In genomic region chr2:210454336-210454735, GRCh38 we compare ENCODE assay signal across 18 cellular contexts. TPM values are rescaled to one million over a fixed set of nuclear protein-coding genes. Genes with fewer than 3 reads are reported as not detected.
DNase-seq lines count a peak whose midpoint lies in the region; TF ChIP-seq lines count a peak whose summit lies in the region.
"Had no signal": no experiment of that assay in that cellular context is flagged by ENCODE, and none has a peak within 500 bp of the region (broad histone marks: within the 10 kb centered on the region; RNA-seq: fewer than 3 reads in every experiment).

No MANE protein-coding gene starts in this region.

- H3K9me3 ChIP-seq in neural progenitor cell (ENCODE audit: low read depth) (no peaks in the 10 kb centered on the region), adrenal gland (replicated peaks in 1 of 3) (no peaks in the 10 kb centered on the region), BE2C (no peaks in the 10 kb centered on the region; the same call in 1 of the 2 replicates)
- H3K9me3 ChIP-seq: A549, HAP-1 had no signal

- H2AFZ ChIP-seq in neural progenitor cell (replicated peaks), result no peak overlapping the region

- peaks cover 45% of the 10 kb centered on the region for H3K36me3 Mint-ChIP-seq in neural progenitor cell

- no peak overlapping the region for H3K4me3 Mint-ChIP-seq in neural progenitor cell
- H3K4me3 Mint-ChIP-seq: CD4-positive, alpha-beta memory T cell had no signal

- DNase-seq in caudate nucleus (lab: John Stamatoyannopoulos, UW) (peak in 1 of 61 donors; percentile 3), substantia nigra (lab: John Stamatoyannopoulos, UW) (peak in 4 of 49 donors; percentile 7 to 39 (median 13)), neural progenitor cell (ENCODE audit: low spot score) (no peak), adrenal gland (no peak), BE2C (no peak)
- DNase-seq: 8988T; ACHN; AML-193; C1 segment of cervical spinal cord; Calu3; CD4-positive, alpha-beta memory T cell; COR-L47; DMS153; DND-41; GOT3 had no signal

- H3K4me3 ChIP-seq in neural progenitor cell (no peak overlapping the region), adrenal gland (no peak overlapping the region), BE2C (ENCODE audit: low read depth, low read length) (no peak overlapping the region)
- H3K4me3 ChIP-seq: A549, HAP-1 had no signal

- H3K36me3 ChIP-seq in neural progenitor cell (peaks cover 16% of the 10 kb centered on the region), adrenal gland (replicated peaks in 1 of 2) (peaks cover 0 to 15% of the 10 kb centered on the region in 2 donors), BE2C (peaks cover 7% of the 10 kb centered on the region)

- intact Hi-C loops in adrenal gland (cut with DNase I), result no loop called here

- no peaks in the 10 kb centered on the region for H3K27me3 Mint-ChIP-seq in neural progenitor cell (ENCODE audit: insufficient read depth, low read depth)
- H3K27me3 Mint-ChIP-seq: CD4-positive, alpha-beta memory T cell had no signal

- H3K9ac ChIP-seq in neural progenitor cell, result no peak overlapping the region

- WGBS in adrenal gland, 4 donors, result 84 to 94% (median 91%) methylated on average over 8 of the region's 8 CpGs

- peaks cover 23% of the 10 kb centered on the region for H3K79me2 ChIP-seq in neural progenitor cell (ENCODE audit: low read depth)

- no peaks in the 10 kb centered on the region for H3K4me1 Mint-ChIP-seq in neural progenitor cell

- H3F3A ChIP-seq in neural progenitor cell (ENCODE audit: low read depth), result no peaks in the 10 kb centered on the region

- H3K9me3 Mint-ChIP-seq in neural progenitor cell, result peaks cover 19% of the 10 kb centered on the region

- no peaks in the 10 kb centered on the region for H3K4me1 ChIP-seq in neural progenitor cell
- H3K4me1 ChIP-seq in adrenal gland (replicated peaks in 1 of 2), result no peaks in the 10 kb centered on the region
- peaks cover 15% of the 10 kb centered on the region for H3K4me1 ChIP-seq in BE2C
- H3K4me1 ChIP-seq: A549, HAP-1 had no signal

- H3K27ac ChIP-seq in caudate nucleus (ENCODE audit: low read depth, low read length), result peak overlapping the region; percentile 50
- H3K27ac ChIP-seq in layer of hippocampus (ENCODE audit: low read depth, low read length), result peak overlapping the region; percentile 8
- peak overlapping the region; percentile 52 for H3K27ac ChIP-seq in substantia nigra (ENCODE audit: low read depth, low read length, poor library complexity, severe bottlenecking)
- no peak overlapping the region for H3K27ac ChIP-seq in neural progenitor cell
- no peak overlapping the region for H3K27ac ChIP-seq in adrenal gland
- H3K27ac ChIP-seq: A549 had no signal

- TF ChIP-seq CTCF in neural progenitor cell (IDR thresholded peaks at IDR 0.05) (no peak), adrenal gland (IDR thresholded peaks at IDR 0.05) (no peak), BE2C (IDR thresholded peaks at IDR 0.05; ENCODE audit: low read depth, low read length) (no peak)

- no peaks in the 10 kb centered on the region for H3K27me3 ChIP-seq in layer of hippocampus (ENCODE audit: control insufficient read depth, insufficient read depth, low read length)
- no peaks in the 10 kb centered on the region for H3K27me3 ChIP-seq in neural progenitor cell
- no peaks in the 10 kb centered on the region for H3K27me3 ChIP-seq in adrenal gland
- H3K27me3 ChIP-seq in BE2C, result no peaks in the 10 kb centered on the region

- H3K4me2 ChIP-seq in neural progenitor cell, result no peak overlapping the region
- H3K4me2 ChIP-seq: A549 had no signal

- H3K27ac Mint-ChIP-seq in neural progenitor cell, result no peak overlapping the region

- no peaks in the 10 kb centered on the region for H4K20me1 ChIP-seq in neural progenitor cell (ENCODE audit: low read depth)

- no peak for TF ChIP-seq POLR2A in adrenal gland (IDR thresholded peaks at IDR 0.05)

RNA-seq across cellular contexts. Expression of gene LANCL1, which starts 22.2 kb away (rescaled TPM):
- total RNA-seq in neural progenitor cell (ENCODE audit: low replicate concordance) (95.5 and 122 TPM in 2 replicates), adrenal gland (10 to 100 TPM; 28.0 to 62.2 (median 48.3) TPM)
- 10 to 100 TPM in 1 of 3 donors, 1 to 10 TPM in 2; 7.7 to 40.8 (median 9.3) TPM for polyA plus RNA-seq in adrenal gland
- 57.9 TPM for polyA plus RNA-seq in BE2C (2012; ENCODE audit: insufficient read depth, insufficient read length, low read depth)

Comparison
In these comparisons a context has a peak if more than half of its experiments do, and no peak if none do; other contexts are left out.
1. H3K27ac ChIP-seq: peak in caudate nucleus (single experiment), layer of hippocampus (single experiment) and substantia nigra (single experiment); none in neural progenitor cell (single experiment) and adrenal gland (0 of 5).